Comparison of ENCODE assay signal across 11 cellular contexts in the genomic region with DNA sequence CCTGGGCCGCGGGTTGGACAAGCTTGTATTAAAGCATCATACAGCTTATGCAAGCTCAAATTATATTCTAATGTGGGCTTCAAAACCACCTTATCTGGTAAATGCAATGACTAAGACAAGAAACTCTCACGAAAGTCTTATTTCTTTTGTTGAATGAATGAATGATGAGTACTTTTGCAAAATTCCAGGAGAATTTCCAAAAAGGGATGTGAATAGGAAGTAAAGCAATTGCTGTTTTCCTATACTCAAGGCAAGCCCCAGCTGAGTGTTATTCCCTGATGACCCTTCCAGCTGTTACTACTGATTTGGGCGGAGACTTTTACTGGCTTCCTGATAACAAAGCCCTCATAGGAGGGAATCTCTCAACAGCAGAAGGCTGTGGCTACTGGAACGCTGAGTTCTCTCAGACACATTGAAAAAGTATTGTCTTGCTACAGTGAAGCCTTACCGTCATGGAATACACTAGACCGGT.
A peak's percentile ranks its signal among the peaks of the same experiment; 100 is the strongest.
DNase-seq lines count a peak whose midpoint lies in the region; ATAC-seq, FAIRE-seq and TF ChIP-seq lines count a peak whose summit lies in the region.
"Had no signal": no experiment of that assay in that cellular context is flagged by ENCODE, and none has a peak within 500 bp of the region (broad histone marks: within the 10 kb centered on the region; RNA-seq: fewer than 3 reads in every experiment).

No MANE protein-coding gene starts in this region.

- H3K79me2 ChIP-seq in K562 (ENCODE audit: control insufficient read depth, insufficient read depth, low read length): no peaks in the 10 kb centered on the region

- ATAC-seq in Right ventricle myocardium inferior: peak; percentile 88
- peak; percentile 31; the same call in 2 of the 3 replicates for ATAC-seq in K562
- ATAC-seq in HG02678 (IDR thresholded peaks at IDR 0.05; ENCODE audit: unreplicated experiment): no peak
- no peak for ATAC-seq in GM21723 (IDR thresholded peaks at IDR 0.05; ENCODE audit: unreplicated experiment)

- TF ChIP-seq POLR2A in K562 (conservative IDR thresholded peaks at IDR 0.05): no peak

- H3K27me3 ChIP-seq in K562 (ENCODE audit: control insufficient read depth in 2 of 2, insufficient read depth in 2 of 2, low read length in 2 of 2): peaks cover 4 to 13% of the 10 kb centered on the region in 2 experiments; a peak in 3 of 5 replicates
- H3K27me3 ChIP-seq: pancreas, upper lobe of left lung had no signal

- in situ Hi-C loops in K562 (cut with MboI): loop anchor here (10.0 kb wide), 1 partner anchor 908 kb away; no protein-coding TSS in a partner anchor

- intact Hi-C loops in Right ventricle myocardium inferior (cut with DNase I) (loop anchor here (1.0 to 2.0 kb wide), 3 partner anchors 192 to 450 kb away; a partner anchor contains a TSS), cardiac septum (cut with DNase I) (loop anchor here (1.0 to 5.0 kb wide), 3 partner anchors 135 to 290 kb away; a partner anchor contains a TSS), K562 (cut with micrococcal nuclease) (loop anchor here (2.0 to 10.0 kb wide), 9 partner anchors 68 to 902 kb away; no protein-coding TSS in a partner anchor)

- H3K9ac ChIP-seq in K562 (ENCODE audit: insufficient read depth in 1 of 2, low read depth in 2 of 2, low read length in 2 of 2): no peak overlapping the region

- no peaks in the 10 kb centered on the region; a peak in 2 of 5 replicates for H3K4me1 ChIP-seq in K562 (replicated peaks in 1 of 2; ENCODE audit: control insufficient read depth in 2 of 2, insufficient read depth in 2 of 2, low read length in 2 of 2)
- H3K4me1 ChIP-seq: pancreas had no signal

- POLR2A ChIA-PET in K562 (lab: Yijun Ruan, JAX): interaction anchor here (1.0 to 1.3 kb wide), 2 partner anchors 8 to 12 kb away, joined by 3 to 4 read pairs; no protein-coding TSS in a partner anchor

- peak; percentile 11 for FAIRE-seq in K562 (lab: Jason Lieb, UNC)

- CTCF ChIA-PET in K562 (lab: Yijun Ruan, JAX; ENCODE audit: low intra/inter-chr PET ratio): interaction anchor here (0.7 to 1.7 kb wide), 3 partner anchors 463 to 843 kb away, joined by 3 to 7 read pairs (median 5); no protein-coding TSS in a partner anchor

- no peak overlapping the region for H3K4me3 ChIP-seq in K562
- H3K4me3 ChIP-seq: pancreas, upper lobe of left lung had no signal

- H2AFZ ChIP-seq in K562 (ENCODE audit: low read depth, low read length): no peak overlapping the region

- DNase-seq in Right ventricle myocardium inferior (ENCODE audit: missing footprints) (no peak), cardiac septum (ENCODE audit: low spot score) (no peak), K562 (ENCODE audit: extremely low read depth in 1 of 4, low spot score in 3 of 4) (peak in 2 of 4 experiments; percentile 19 to 23), left kidney (ENCODE audit: low read depth, low spot score) (peak; percentile 15), NCI-H2107 treated with DMSO at 0.1 percent for 48 hours (lab: John Stamatoyannopoulos, UW; ENCODE audit: unreplicated experiment) (no peak), cerebellum (ENCODE audit: low spot score) (no peak)
- DNase-seq: stimulated activated CD4-positive, alpha-beta T cell treated with anti-CD3 and anti-CD28 coated beads, Interleukin-12 subunit alpha, Interleukin-12 subunit beta, amount 100 ng/mL, for 4 hours had no signal

- no peaks in the 10 kb centered on the region for H4K20me1 ChIP-seq in K562 (replicated peaks; ENCODE audit: control insufficient read depth, insufficient read depth, low read length)

- no peaks in the 10 kb centered on the region for H3K9me1 ChIP-seq in K562 (ENCODE audit: control insufficient read depth, insufficient read depth, low read length)

- TF ChIP-seq RAD21 in K562 (CRISPR knock-in tag; conservative IDR thresholded peaks at IDR 0.05 in 1 of 2, IDR thresholded peaks at IDR 0.05 in 1 of 2): no peak

- no peak overlapping the region for H3K27ac ChIP-seq in K562 (ENCODE audit: extremely low read depth, low read depth, low read length)
- H3K27ac ChIP-seq: pancreas, upper lobe of left lung had no signal

- TF ChIP-seq EP300 in K562 (IDR thresholded peaks at IDR 0.05; ENCODE audit: low read length): no peak

- no TSS peak for BruUV-seq in K562 (replicated peaks; lab: Mats Ljungman, UMichigan)

- H3K9me3 ChIP-seq in K562 (replicated peaks; ENCODE audit: control insufficient read depth, insufficient read depth, low read depth, low read length): no peaks in the 10 kb centered on the region
- H3K9me3 ChIP-seq: pancreas, upper lobe of left lung had no signal

- 0% methylated on average over 7 of the region's 7 CpGs for WGBS in K562 (ENCODE audit: insufficient coverage, low coverage, missing lambda C conversion rate)

- no peak for TF ChIP-seq CTCF in K562 (IDR thresholded peaks at IDR 0.05 in 2 of 3, conservative IDR thresholded peaks at IDR 0.05 in 1 of 3; ENCODE audit: insufficient read depth in 2 of 3, low read depth in 1 of 3, low read length in 3 of 3)

- H3K36me3 ChIP-seq in K562 (ENCODE audit: control insufficient read depth, insufficient read depth, low read length): no peaks in the 10 kb centered on the region
- H3K36me3 ChIP-seq: pancreas, upper lobe of left lung had no signal

- H3K4me2 ChIP-seq in K562 (ENCODE audit: insufficient read depth, low read length): no peak overlapping the region

TF ChIP-seq in K562, 482 proteins besides CTCF, POLR2A, EP300 and RAD21:
- TF ChIP-seq KDM4B (IDR thresholded peaks at IDR 0.05; ENCODE audit: borderline replicate concordance in 2 of 2, low read depth in 1 of 2) (no peak), ZNF695 (CRISPR knock-in tag; IDR thresholded peaks at IDR 0.05) (no peak), RBM22 (IDR thresholded peaks at IDR 0.05; ENCODE audit: low read depth, low read length, poor library complexity, severe bottlenecking) (no peak), POLR2G (IDR thresholded peaks at IDR 0.05; ENCODE audit: low read depth, low read length) (no peak), COPS2 (conservative IDR thresholded peaks at IDR 0.05) (no peak), CBFA2T3 (IDR thresholded peaks at IDR 0.05) (peak; percentile 34), CBFA2T2 (conservative IDR thresholded peaks at IDR 0.05) (0 out of 2 replicates have a peak, but pooled peaks have one; percentile 9)

Comparison
In these comparisons a context has a peak if more than half of its experiments do, and no peak if none do; other contexts are left out.
1. ATAC-seq: peak in Right ventricle myocardium inferior (single experiment) and K562 (single experiment); none in HG02678 (single experiment) and GM21723 (single experiment).